8 cellular contexts compared by ENCODE assay signal in the genomic region with DNA sequence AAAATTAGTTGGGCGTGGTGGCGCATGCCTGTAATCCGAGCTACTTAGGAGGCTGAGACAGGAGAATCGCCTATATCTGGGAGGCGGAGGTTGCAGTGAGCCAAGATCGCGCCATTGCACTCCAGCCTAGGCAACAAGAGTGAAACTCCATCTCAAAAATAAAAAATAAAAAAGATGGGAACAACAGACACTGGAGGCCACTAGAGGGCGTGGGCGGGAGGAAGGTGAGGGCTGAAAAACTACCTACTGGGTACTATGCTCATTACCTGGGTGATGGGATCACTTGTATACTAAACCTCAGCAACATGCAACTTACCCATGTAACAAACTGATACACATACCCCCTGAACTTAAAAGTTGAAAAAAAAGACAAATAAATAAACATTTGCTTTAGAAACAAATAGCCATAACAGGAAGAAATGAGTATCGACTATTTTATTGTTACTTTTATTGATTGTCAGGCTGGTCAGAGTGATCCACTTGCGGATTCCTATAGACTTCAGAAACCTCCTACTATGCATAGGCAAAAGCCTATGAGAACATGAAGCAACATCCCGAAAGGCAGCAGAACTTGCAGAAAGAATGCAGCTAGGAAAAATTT.
A peak's percentile ranks its signal among the peaks of the same experiment; 100 is the strongest.
DNase-seq lines count a peak whose midpoint lies in the region; ATAC-seq and TF ChIP-seq lines count a peak whose summit lies in the region.

No MANE protein-coding gene starts in this region.

- in situ Hi-C loops in G401 (cut with HindIII; ENCODE audit: low sequenced_read_pairs), result no loop called here

- no peak for ATAC-seq in GM19467 (IDR thresholded peaks at IDR 0.05; ENCODE audit: unreplicated experiment)
- ATAC-seq in GM21529 (IDR thresholded peaks at IDR 0.05; ENCODE audit: unreplicated experiment), result no peak

- POLR2A ChIA-PET in RWPE1 (lab: Yijun Ruan, JAX; ENCODE audit: low non-redundant PET), result no interaction called here

- DNase-seq in Daoy (ENCODE audit: low read depth) (peak; percentile 17), RWPE1 (ENCODE audit: low spot score) (no peak), epithelial cell of esophagus (ENCODE audit: low read depth) (no peak), G401 (ENCODE audit: low spot score) (no peak), SHP77 treated with DMSO at 0.1 percent for 48 hours (lab: John Stamatoyannopoulos, UW) (no peak)

- peak; percentile 33; the same call in 1 of the 2 replicates for TF ChIP-seq CTCF in 22Rv1 (IDR thresholded peaks at IDR 0.05)
- peak; percentile 33; the same call in 1 of the 2 replicates for TF ChIP-seq CTCF in RWPE1 (conservative IDR thresholded peaks at IDR 0.05; ENCODE audit: low read depth)
- peak; percentile 31 for TF ChIP-seq CTCF in epithelial cell of esophagus (IDR thresholded peaks at IDR 0.05; ENCODE audit: insufficient read depth, low read depth, low read length, missing control alignments)

- CTCF ChIA-PET in RWPE1 (lab: Yijun Ruan, JAX), result interaction anchor here (0.7 kb wide), 7 partner anchors 120 to 357 kb away, joined by 3 to 8 read pairs (median 3); no protein-coding TSS in a partner anchor

- no peak overlapping the region for H3K4me3 ChIP-seq in epithelial cell of esophagus (ENCODE audit: low read length)

- H3K27ac ChIP-seq in 22Rv1, result no peak overlapping the region
- H3K27ac ChIP-seq in RWPE1, result no peak overlapping the region
